2 cellular contexts compared by ENCODE assay signal in the genomic region with DNA sequence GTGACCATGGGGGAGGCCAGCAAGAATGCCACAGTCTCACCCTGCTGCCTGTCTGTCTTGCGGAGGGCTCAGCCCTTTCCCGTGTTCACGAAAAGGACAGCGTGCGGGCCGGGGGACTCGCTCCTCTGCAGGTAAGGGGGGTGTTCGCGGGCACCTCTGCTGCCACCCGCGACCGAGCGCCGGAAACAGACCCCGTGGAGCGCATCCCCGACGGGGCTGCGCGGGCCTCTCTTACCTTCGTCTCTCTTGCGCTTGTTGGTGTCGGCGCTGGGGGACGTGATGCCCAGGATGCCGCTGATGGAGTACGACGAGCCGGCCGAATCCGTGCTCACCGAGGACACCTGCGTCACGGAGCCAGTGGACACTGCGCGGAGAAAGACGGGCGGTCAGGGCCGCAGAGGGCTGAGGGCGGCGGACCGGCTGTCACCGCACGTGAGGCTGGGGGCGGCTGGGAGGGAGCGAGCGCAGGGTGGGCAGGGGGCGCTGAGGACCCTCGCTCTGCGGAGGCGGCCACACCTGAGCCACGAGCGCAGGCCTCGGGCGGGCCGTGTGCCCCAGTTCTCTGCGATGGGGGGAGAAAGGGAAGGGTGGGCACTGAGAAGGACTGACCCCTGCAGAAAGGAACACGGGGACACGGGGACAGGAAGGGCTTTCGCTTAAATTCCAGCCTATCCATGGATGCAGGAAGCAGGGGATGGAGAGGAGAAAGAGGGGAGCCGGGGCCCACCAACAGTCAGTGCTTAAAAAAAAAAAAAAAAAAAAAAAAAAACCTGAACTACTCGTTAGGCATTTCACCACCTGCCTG.
TF ChIP-seq lines count a peak whose summit lies in the region.

No MANE protein-coding gene starts in this region.

TF ChIP-seq in IMR-90, 13 proteins besides CTCF, POLR2A, EP300 and RAD21:
- no peak for TF ChIP-seq CHD1 (IDR thresholded peaks at IDR 0.05; ENCODE audit: low read depth, low read length)
- no peak for TF ChIP-seq RCOR1 (IDR thresholded peaks at IDR 0.05; ENCODE audit: insufficient replicate concordance, low read length)
- TF ChIP-seq FOS (IDR thresholded peaks at IDR 0.05; ENCODE audit: low read depth, low read length), result no peak
- no peak for TF ChIP-seq USF2 (IDR thresholded peaks at IDR 0.05; ENCODE audit: low read depth, low read length)
- no peak for TF ChIP-seq BHLHE40 (IDR thresholded peaks at IDR 0.05; ENCODE audit: low read depth, low read length)
- TF ChIP-seq MAFK (IDR thresholded peaks at IDR 0.05; ENCODE audit: low read depth, low read length), result no peak
- TF ChIP-seq RFX5 (IDR thresholded peaks at IDR 0.05; ENCODE audit: low read depth, low read length), result no peak

TF ChIP-seq in endothelial cell of umbilical vein, 7 proteins besides CTCF, POLR2A, EP300 and RAD21:
- TF ChIP-seq JUN (IDR thresholded peaks at IDR 0.05; ENCODE audit: borderline replicate concordance, insufficient read depth, insufficient read length, low read depth) (no peak), FOS (IDR thresholded peaks at IDR 0.05; ENCODE audit: borderline replicate concordance, insufficient read depth, low read length) (no peak), MAX (IDR thresholded peaks at IDR 0.05; ENCODE audit: insufficient read depth, insufficient read length) (no peak), EZH2 (IDR thresholded peaks at IDR 0.05; ENCODE audit: borderline replicate concordance, low read depth, low read length, severe bottlenecking) (peak; percentile 76), GATA2 (IDR thresholded peaks at IDR 0.05; ENCODE audit: insufficient read depth, insufficient read length, low read depth, low read length) (no peak), MYC (IDR thresholded peaks at IDR 0.05; ENCODE audit: low read depth, low read length) (no peak), POLR2AphosphoS5 (IDR thresholded peaks at IDR 0.05; ENCODE audit: insufficient read depth, low read depth, low read length) (no peak)
